Comparison of ENCODE assay signal across 16 cellular contexts in the genomic region with DNA sequence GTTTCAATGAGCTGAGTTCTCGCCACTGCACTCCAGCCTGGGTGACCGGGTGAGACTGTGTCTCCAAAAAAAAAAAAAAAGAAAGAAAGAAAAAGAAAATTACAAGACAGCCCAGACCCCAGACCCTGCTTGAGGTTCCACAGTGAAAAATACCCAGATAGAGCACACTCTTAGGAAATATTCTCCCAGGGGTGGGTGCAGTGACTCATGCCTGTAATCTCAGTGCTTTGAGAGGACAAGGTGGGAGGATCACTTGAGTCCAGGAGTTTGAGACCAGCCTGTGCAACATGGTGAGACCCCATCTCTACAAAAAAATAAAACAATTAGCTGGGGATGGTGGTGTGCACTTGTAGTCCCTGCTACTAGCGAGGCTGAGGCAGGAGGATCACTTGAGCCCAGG. TPM values are rescaled to one million over a fixed set of nuclear protein-coding genes. Genes with fewer than 3 reads are reported as not detected.
"Had no signal": no experiment of that assay in that cellular context is flagged by ENCODE, and none has a peak within 500 bp of the region (broad histone marks: within the 10 kb centered on the region; RNA-seq: fewer than 3 reads in every experiment).

No MANE protein-coding gene starts in this region.

- ATAC-seq: activated CD4-positive, CD25-positive, alpha-beta regulatory T cell treated with anti-CD3 and anti-CD28 coated beads, Interleukin-2, amount 50 U/mL, for 24 hours; foreskin keratinocyte; sciatic nerve had no signal

- H3K4me1 ChIP-seq: ascending aorta, foreskin keratinocyte had no signal

- DNase-seq: activated effector memory CD4-positive, alpha-beta T cell treated with Interleukin-2 at 50 U/mL for 16 hours; activated naive CD8-positive, alpha-beta T cell treated with anti-CD3 and anti-CD28 coated beads for 36 hours; activated T-cell treated with anti-CD3 and anti-CD28 coated beads, Interleukin-2, amount 50 U/mL, for 24 hours; effector memory CD4-positive, alpha-beta T cell; foreskin keratinocyte; immature natural killer cell; occipital lobe; stimulated activated CD4-positive, alpha-beta T cell treated with anti-CD3 and anti-CD28 coated beads, Interleukin-2, amount 100 ng/mL, for 24 hours; stimulated activated naive CD4-positive, alpha-beta T cell; substantia nigra; transverse colon had no signal

- H3K36me3 ChIP-seq: ascending aorta, transverse colon had no signal

- H3K36me3 Mint-ChIP-seq: activated naive CD8-positive, alpha-beta T cell treated with anti-CD3 and anti-CD28 coated beads for 36 hours; immature natural killer cell had no signal

- H3K9me3 ChIP-seq: ascending aorta, transverse colon had no signal

- H3K4me1 Mint-ChIP-seq: immature natural killer cell, nephron had no signal

- H3K4me3 ChIP-seq: ascending aorta, transverse colon had no signal

- H3K4me3 Mint-ChIP-seq: activated naive CD8-positive, alpha-beta T cell treated with anti-CD3 and anti-CD28 coated beads for 36 hours; activated T-cell treated with anti-CD3 and anti-CD28 coated beads, Interleukin-2, amount 50 U/mL, for 24 hours; immature natural killer cell; nephron; T-helper 1 cell treated with Interleukin-12 subunit alpha and Interleukin-12 subunit beta and Interleukin-4 antibody, amounts not matched to agents 30 μg/mL and 1 μg/mL, for 36 hours had no signal

- H3K27ac ChIP-seq: ascending aorta, foreskin keratinocyte, transverse colon had no signal

- H3K27me3 ChIP-seq: ascending aorta, foreskin keratinocyte had no signal

- H3K27ac Mint-ChIP-seq: activated naive CD8-positive, alpha-beta T cell treated with anti-CD3 and anti-CD28 coated beads for 36 hours; activated T-cell treated with anti-CD3 and anti-CD28 coated beads, Interleukin-2, amount 50 U/mL, for 24 hours; immature natural killer cell; nephron; T-helper 1 cell treated with Interleukin-12 subunit alpha and Interleukin-12 subunit beta and Interleukin-4 antibody, amounts not matched to agents 30 μg/mL and 1 μg/mL, for 36 hours had no signal

- H3K27me3 Mint-ChIP-seq: activated naive CD8-positive, alpha-beta T cell treated with anti-CD3 and anti-CD28 coated beads for 36 hours; activated T-cell treated with anti-CD3 and anti-CD28 coated beads, Interleukin-2, amount 50 U/mL, for 24 hours had no signal

- H3K9me3 Mint-ChIP-seq: activated naive CD8-positive, alpha-beta T cell treated with anti-CD3 and anti-CD28 coated beads for 36 hours; activated T-cell treated with anti-CD3 and anti-CD28 coated beads, Interleukin-2, amount 50 U/mL, for 24 hours; immature natural killer cell; nephron; T-helper 1 cell treated with Interleukin-12 subunit alpha and Interleukin-12 subunit beta and Interleukin-4 antibody, amounts not matched to agents 30 μg/mL and 1 μg/mL, for 36 hours had no signal

RNA-seq across cellular contexts. Expression of a gene that starts 41.1 kb away (rescaled TPM):
- polyA plus RNA-seq: immature natural killer cell had no signal
